ENCODE assay signal across 10 cellular contexts in genomic region chr7:132518102-132518838, GRCh38. TPM values are rescaled to one million over a fixed set of nuclear protein-coding genes. Genes with fewer than 3 reads are reported as not detected.
DNase-seq lines count a peak whose midpoint lies in the region; ATAC-seq, FAIRE-seq and TF ChIP-seq lines count a peak whose summit lies in the region.
"Had no signal": no experiment of that assay in that cellular context is flagged by ENCODE, and none has a peak within 500 bp of the region (broad histone marks: within the 10 kb centered on the region; RNA-seq: fewer than 3 reads in every experiment).

No MANE protein-coding gene starts in this region.

- no peak for FAIRE-seq in small intestine (lab: Jason Lieb, UNC)

- no peaks in the 10 kb centered on the region for H3K27me3 ChIP-seq in MM.1S (replicated peaks; ENCODE audit: insufficient read depth, low read length)
- peaks cover 0 to 4% (median 0%) of the 10 kb centered on the region in 45 donors for H3K27me3 ChIP-seq in dorsolateral prefrontal cortex
- H3K27me3 ChIP-seq in small intestine (ENCODE audit: control insufficient read depth in 2 of 2, insufficient read depth in 2 of 2, low read length in 2 of 2) = no peaks in the 10 kb centered on the region

- TF ChIP-seq CTCF in MM.1S (IDR thresholded peaks at IDR 0.05; ENCODE audit: low read length) = peak; percentile 51
- peak in 37 of 56 donors; percentile 13 to 49 (median 27) for TF ChIP-seq CTCF in dorsolateral prefrontal cortex (IDR thresholded peaks at IDR 0.05 in 54 of 56, conservative IDR thresholded peaks at IDR 0.05 in 2 of 56; ENCODE audit: low read depth in 1 of 56, partially characterized antibody in 56 of 56)

- no peaks in the 10 kb centered on the region for H3K9me3 Mint-ChIP-seq in activated CD4-positive, alpha-beta T cell treated with anti-CD3 and anti-CD28 coated beads, Interleukin-2, amount 10 ng/mL, durations not matched to agents 24 days and 14 days

- WGBS in small intestine, 3 donors = 81 to 85% (median 85%) methylated on average over 11 of the region's 11 CpGs

- no peak overlapping the region for H3K4me3 Mint-ChIP-seq in activated CD4-positive, alpha-beta T cell treated with anti-CD3 and anti-CD28 coated beads, Interleukin-2, amount 10 ng/mL, durations not matched to agents 24 days and 14 days

- no peak overlapping the region for H3K4me2 ChIP-seq in MM.1S (ENCODE audit: low read depth, low read length)

- no peak overlapping the region for H3K27ac ChIP-seq in MM.1S (ENCODE audit: low read length)
- H3K27ac ChIP-seq in dorsolateral prefrontal cortex = no peak overlapping the region
- H3K27ac ChIP-seq in small intestine (ENCODE audit: low read depth in 1 of 2, low read length in 1 of 2) = no peak overlapping the region

- no peaks in the 10 kb centered on the region for H4K20me1 ChIP-seq in MM.1S (ENCODE audit: insufficient read depth, low read length)

- no peaks in the 10 kb centered on the region for H3K9me2 ChIP-seq in MM.1S (replicated peaks; ENCODE audit: insufficient read depth, low read length)

- no peaks in the 10 kb centered on the region for H3K9me3 ChIP-seq in MM.1S (replicated peaks; ENCODE audit: insufficient read depth, low read length)
- no peaks in the 10 kb centered on the region for H3K9me3 ChIP-seq in small intestine (ENCODE audit: control insufficient read depth, low read depth)

- no peak overlapping the region for H3K9ac ChIP-seq in MM.1S (ENCODE audit: low read length)

- peaks cover 15% of the 10 kb centered on the region for H3K4me1 Mint-ChIP-seq in activated CD4-positive, alpha-beta T cell treated with anti-CD3 and anti-CD28 coated beads, Interleukin-2, amount 10 ng/mL, durations not matched to agents 24 days and 14 days

- no peaks in the 10 kb centered on the region for H3F3A ChIP-seq in MM.1S (ENCODE audit: insufficient read depth, low read length)

- intact Hi-C loops in activated CD4-positive, alpha-beta T cell treated with anti-CD3 and anti-CD28 coated beads, Interleukin-2, amount 10 ng/mL, durations not matched to agents 24 days and 14 days (cut with micrococcal nuclease) = loop anchor here (2.0 kb wide), 1 partner anchor 39 kb away; no protein-coding TSS in a partner anchor
- intact Hi-C loops in dorsolateral prefrontal cortex (cut with DNase I) = no loop called here
- intact Hi-C loops in cardiac septum (cut with DNase I) = no loop called here

- H2AFZ ChIP-seq in MM.1S (ENCODE audit: low read length) = no peak overlapping the region

- ATAC-seq in GM18907 (IDR thresholded peaks at IDR 0.05; ENCODE audit: unreplicated experiment) (no peak), GM18873 (IDR thresholded peaks at IDR 0.05; ENCODE audit: low FRiP score, unreplicated experiment) (no peak)

- peak; percentile 72 for DNase-seq in activated CD4-positive, alpha-beta T cell treated with anti-CD3 and anti-CD28 coated beads, Interleukin-2, amount 10 ng/mL, durations not matched to agents 24 days and 14 days
- no peak for DNase-seq in activated CD4-positive, alpha-beta T cell treated with anti-CD3 and anti-CD28 coated beads for 1 hour
- DNase-seq in MM.1S (no peak), dorsolateral prefrontal cortex (no peak), small intestine (peak; percentile 19), cardiac septum (ENCODE audit: low spot score) (no peak)
- DNase-seq: COR-L47 had no signal

- H3K4me1 ChIP-seq in MM.1S (ENCODE audit: low read length) (no peaks in the 10 kb centered on the region), small intestine (ENCODE audit: control insufficient read depth in 2 of 2, insufficient read depth in 1 of 2, low read depth in 1 of 2, low read length in 1 of 2) (no peaks in the 10 kb centered on the region)

- H3K36me3 ChIP-seq in MM.1S (replicated peaks; ENCODE audit: insufficient read depth, low read length) (no peaks in the 10 kb centered on the region), small intestine (ENCODE audit: control insufficient read depth in 2 of 2, insufficient read depth in 2 of 2, low read length in 2 of 2) (no peaks in the 10 kb centered on the region)

- H3K79me2 ChIP-seq in MM.1S (ENCODE audit: low read length) = no peaks in the 10 kb centered on the region

- no peak overlapping the region for H3K27ac Mint-ChIP-seq in activated CD4-positive, alpha-beta T cell treated with anti-CD3 and anti-CD28 coated beads, Interleukin-2, amount 10 ng/mL, durations not matched to agents 24 days and 14 days

- H3K36me3 Mint-ChIP-seq in activated CD4-positive, alpha-beta T cell treated with anti-CD3 and anti-CD28 coated beads, Interleukin-2, amount 10 ng/mL, durations not matched to agents 24 days and 14 days (ENCODE audit: low read depth) = no peaks in the 10 kb centered on the region

- no peak overlapping the region for H3K4me3 ChIP-seq in MM.1S (ENCODE audit: low read length)
- no peak overlapping the region for H3K4me3 ChIP-seq in dorsolateral prefrontal cortex
- no peak overlapping the region for H3K4me3 ChIP-seq in small intestine (ENCODE audit: low read depth in 1 of 2, low read length in 2 of 2)

- peaks cover 2% of the 10 kb centered on the region for H3K27me3 Mint-ChIP-seq in activated CD4-positive, alpha-beta T cell treated with anti-CD3 and anti-CD28 coated beads, Interleukin-2, amount 10 ng/mL, durations not matched to agents 24 days and 14 days

RNA-seq across cellular contexts. Expression of gene PLXNA4, which starts 58.0 kb away (rescaled TPM):
- total RNA-seq in activated CD4-positive, alpha-beta T cell treated with anti-CD3 and anti-CD28 coated beads, Interleukin-2, amount 10 ng/mL, durations not matched to agents 24 days and 14 days = 0.54 and 0.70 TPM in 2 replicates
- total RNA-seq in dorsolateral prefrontal cortex = 10 to 100 TPM; 11.6 to 71.1 (median 49.9) TPM
- 1 to 10 TPM in 1 of 3 donors, under 1 TPM in 1, not detected in 1; under 0.01 to 3.9 TPM for polyA plus RNA-seq in small intestine
- total RNA-seq in cardiac septum = 12.8 TPM
- total RNA-seq: LHCN-M2 had no signal

Comparison
In these comparisons a context has a peak if more than half of its experiments do, and no peak if none do; other contexts are left out.
1. DNase-seq: peak in activated CD4-positive, alpha-beta T cell treated with anti-CD3 and anti-CD28 coated beads, Interleukin-2, amount 10 ng/mL, durations not matched to agents 24 days and 14 days (single experiment) and small intestine (single experiment); none in activated CD4-positive, alpha-beta T cell treated with anti-CD3 and anti-CD28 coated beads for 1 hour (single experiment), MM.1S (single experiment), dorsolateral prefrontal cortex (0 of 10) and cardiac septum (single experiment).